In genomic region chr16:24825696-24826095, GRCh38 we compare ENCODE assay signal across 15 cellular contexts. TPM values are rescaled to one million over a fixed set of nuclear protein-coding genes. Genes with fewer than 3 reads are reported as not detected.
A peak's percentile ranks its signal among the peaks of the same experiment; 100 is the strongest.
DNase-seq lines count a peak whose midpoint lies in the region; ATAC-seq, FAIRE-seq and TF ChIP-seq lines count a peak whose summit lies in the region.
"Had no signal": no experiment of that assay in that cellular context is flagged by ENCODE, and none has a peak within 500 bp of the region (broad histone marks: within the 10 kb centered on the region; RNA-seq: fewer than 3 reads in every experiment).

No MANE protein-coding gene starts in this region.

- no peak overlapping the region for H4K8ac ChIP-seq in H9 (replicated peaks; ENCODE audit: insufficient read length, low read depth, low read length)

- no peak overlapping the region for H4K5ac ChIP-seq in H9 (ENCODE audit: insufficient read length, low read depth, low read length)

- H3K56ac ChIP-seq in H9 (ENCODE audit: insufficient read length, low read depth, low read length): no peak overlapping the region

- H3K4me2 ChIP-seq in H9 (ENCODE audit: insufficient read depth, insufficient read length, low read length) (no peak overlapping the region), keratinocyte (ENCODE audit: control insufficient read depth, extremely low read depth, insufficient read depth, low read depth, low read length) (peak overlapping the region; percentile 1)
- H3K4me2 ChIP-seq: BLaER1 treated with 17β-estradiol and CSF1 and Interleukin-3, amounts not matched to agents 10 nM and 100 nM had no signal

- H2AFZ ChIP-seq in H9 (ENCODE audit: low read length): no peak overlapping the region
- H2AFZ ChIP-seq in keratinocyte (ENCODE audit: control insufficient read depth, low read length): no peak overlapping the region

- no peaks in the 10 kb centered on the region for H3K9me1 ChIP-seq in keratinocyte (ENCODE audit: control insufficient read depth, extremely low read depth, insufficient read depth, low read length)

- H3K23me2 ChIP-seq in H9 (ENCODE audit: insufficient read length, low read depth, low read length, poor library complexity, severe bottlenecking): no peaks in the 10 kb centered on the region

- H3K4me3 ChIP-seq in keratinocyte (ENCODE audit: control insufficient read depth in 2 of 3, extremely low read depth in 1 of 3, insufficient read depth in 2 of 3, low read depth in 1 of 3, low read length in 3 of 3): no peak overlapping the region
- H3K4me3 ChIP-seq: BLaER1 treated with 17β-estradiol and CSF1 and Interleukin-3, amounts not matched to agents 10 nM and 100 nM; HAP-1 had no signal

- no peaks in the 10 kb centered on the region for H3K27me3 ChIP-seq in H9 (ENCODE audit: insufficient read depth, low read length)
- H3K27me3 ChIP-seq in keratinocyte (ENCODE audit: control insufficient read depth, extremely low read depth, insufficient read depth, low read length): no peaks in the 10 kb centered on the region
- H3K27me3 ChIP-seq: BLaER1 treated with 17β-estradiol and CSF1 and Interleukin-3, amounts not matched to agents 10 nM and 100 nM had no signal

- H2AK5ac ChIP-seq in H9 (ENCODE audit: insufficient read length, low read length): no peak overlapping the region

- H3K4me1 Mint-ChIP-seq in T-helper 1 cell treated with Interleukin-12 subunit alpha and Interleukin-12 subunit beta and Interleukin-4 antibody, amounts not matched to agents 30 μg/mL and 1 μg/mL, for 36 hours (ENCODE audit: low read depth): no peaks in the 10 kb centered on the region
- no peaks in the 10 kb centered on the region for H3K4me1 Mint-ChIP-seq in H9
- H3K4me1 Mint-ChIP-seq in brain: no peaks in the 10 kb centered on the region

- no peak overlapping the region for H3K18ac ChIP-seq in H9 (ENCODE audit: insufficient read length, low read depth, low read length)

- no peak overlapping the region for H3K4me3 Mint-ChIP-seq in T-helper 1 cell treated with Interleukin-12 subunit alpha and Interleukin-12 subunit beta and Interleukin-4 antibody, amounts not matched to agents 30 μg/mL and 1 μg/mL, for 36 hours
- no peak overlapping the region for H3K4me3 Mint-ChIP-seq in H9
- no peak overlapping the region for H3K4me3 Mint-ChIP-seq in brain

- WGBS in H9 (ENCODE audit: extremely low coverage, insufficient read length, low lambda C conversion rate): no CpG with 5 or more reads among the region's 10 CpGs

- no peaks in the 10 kb centered on the region for H3K27me3 Mint-ChIP-seq in T-helper 1 cell treated with Interleukin-12 subunit alpha and Interleukin-12 subunit beta and Interleukin-4 antibody, amounts not matched to agents 30 μg/mL and 1 μg/mL, for 36 hours (ENCODE audit: low read depth)
- H3K27me3 Mint-ChIP-seq in H9 (ENCODE audit: low read depth): no peaks in the 10 kb centered on the region
- H3K27me3 Mint-ChIP-seq in brain: no peaks in the 10 kb centered on the region

- H2BK12ac ChIP-seq in H9 (ENCODE audit: insufficient read length, low read depth, low read length): no peak overlapping the region

- no peak overlapping the region for H3K4ac ChIP-seq in H9 (ENCODE audit: low read depth, low read length)

- H3K14ac ChIP-seq in H9 (ENCODE audit: insufficient read depth, low read length): no peak overlapping the region

- DNase-seq in T-helper 1 cell (no peak), H9 (no peak), keratinocyte (ENCODE audit: low read depth, low spot score) (no peak), GM19238 (ENCODE audit: insufficient read length, low spot score) (no peak), cerebellar nuclear complex (lab: John Stamatoyannopoulos, UW) (no peak)
- DNase-seq: EL, Karpas-422, NCI-H187 treated with DMSO at 0.1 percent for 48 hours, NCI-H524 treated with DMSO at 0.1 percent for 48 hours, OCI-M1 had no signal

- no peak overlapping the region for H4K91ac ChIP-seq in H9 (ENCODE audit: insufficient read length, low read depth, low read length)

- H3K36me3 Mint-ChIP-seq in T-helper 1 cell treated with Interleukin-12 subunit alpha and Interleukin-12 subunit beta and Interleukin-4 antibody, amounts not matched to agents 30 μg/mL and 1 μg/mL, for 36 hours (ENCODE audit: low read depth): peaks cover 44% of the 10 kb centered on the region
- peaks cover 30 to 67% (median 67%) of the 10 kb centered on the region in 3 experiments; a peak in 6 of 7 replicates for H3K36me3 Mint-ChIP-seq in H9 (ENCODE audit: insufficient read depth in 1 of 3, low read depth in 3 of 3)
- H3K36me3 Mint-ChIP-seq in brain: peaks cover 64% of the 10 kb centered on the region

- H3K79me1 ChIP-seq in H9 (ENCODE audit: insufficient read depth, low read depth, low read length, poor library complexity, severe bottlenecking): no peaks in the 10 kb centered on the region

- peak overlapping the region; percentile 50 for H3K27ac Mint-ChIP-seq in T-helper 1 cell treated with Interleukin-12 subunit alpha and Interleukin-12 subunit beta and Interleukin-4 antibody, amounts not matched to agents 30 μg/mL and 1 μg/mL, for 36 hours
- peak overlapping the region in 2 of 3 experiments; percentile 62 to 75; a peak in 3 of 7 replicates for H3K27ac Mint-ChIP-seq in H9
- peak overlapping the region in 4 of 5 experiments; percentile 2 to 86 (median 14) for H3K27ac Mint-ChIP-seq in brain

- H2BK20ac ChIP-seq in H9 (ENCODE audit: low read depth, low read length, poor library complexity, severe bottlenecking): no peak overlapping the region

- H3T11ph ChIP-seq in H9 (ENCODE audit: low read length): no peak overlapping the region

- H4K20me1 ChIP-seq in H9 (ENCODE audit: control insufficient read depth, insufficient read depth, insufficient read length) (peaks cover 2% of the 10 kb centered on the region), keratinocyte (ENCODE audit: control insufficient read depth, extremely low read depth, insufficient read depth, low read length) (no peaks in the 10 kb centered on the region)

- H3K9me3 ChIP-seq in H9 (ENCODE audit: control insufficient read depth, low read depth, low read length): no peaks in the 10 kb centered on the region
- no peaks in the 10 kb centered on the region for H3K9me3 ChIP-seq in keratinocyte (ENCODE audit: control insufficient read depth, low read depth, low read length)
- H3K9me3 ChIP-seq: BLaER1 treated with 17β-estradiol and CSF1 and Interleukin-3, amounts not matched to agents 10 nM and 100 nM; HAP-1 had no signal

- no peak overlapping the region for H2BK120ac ChIP-seq in H9 (ENCODE audit: low read depth, low read length, poor library complexity, severe bottlenecking)

- peak; percentile 72 for FAIRE-seq in keratinocyte (lab: Jason Lieb, UNC)

- H3K4me1 ChIP-seq in H9 (ENCODE audit: insufficient read depth, low read length) (no peaks in the 10 kb centered on the region), keratinocyte (ENCODE audit: control insufficient read depth, extremely low read depth, insufficient read depth, low read length) (peaks cover 9% of the 10 kb centered on the region)
- H3K4me1 ChIP-seq: HAP-1 had no signal

- H3K79me2 ChIP-seq in H9 (ENCODE audit: insufficient read depth, low read length): no peaks in the 10 kb centered on the region
- H3K79me2 ChIP-seq in keratinocyte (ENCODE audit: control insufficient read depth, insufficient read depth, low read length): no peaks in the 10 kb centered on the region

- peaks cover 21 to 23% of the 10 kb centered on the region in 2 experiments for H3K36me3 ChIP-seq in keratinocyte (ENCODE audit: control insufficient read depth in 2 of 2, extremely low read depth in 1 of 2, insufficient read depth in 2 of 2, low read length in 2 of 2)

- H2BK5ac ChIP-seq in H9 (ENCODE audit: insufficient read length, low read length): no peak overlapping the region

- dilution Hi-C loops in keratinocyte (cut with MboI; ENCODE audit: extremely low pct_ligation_motif_present, low sequenced_read_pairs): no loop called here

- H2BK15ac ChIP-seq in H9 (ENCODE audit: low read depth, low read length): no peak overlapping the region

- no peak overlapping the region for H3K23ac ChIP-seq in H9 (ENCODE audit: insufficient read length, low read depth, low read length)

- no peaks in the 10 kb centered on the region for H3K9me3 Mint-ChIP-seq in T-helper 1 cell treated with Interleukin-12 subunit alpha and Interleukin-12 subunit beta and Interleukin-4 antibody, amounts not matched to agents 30 μg/mL and 1 μg/mL, for 36 hours
- H3K9me3 Mint-ChIP-seq in H9 (no peaks in the 10 kb centered on the region), brain (no peaks in the 10 kb centered on the region)

- no peak for ATAC-seq in HG02970 (IDR thresholded peaks at IDR 0.05; ENCODE audit: low FRiP score, unreplicated experiment)

- TF ChIP-seq CTCF in H9 (conservative IDR thresholded peaks at IDR 0.05): no peak
- no peak for TF ChIP-seq CTCF in brain (conservative IDR thresholded peaks at IDR 0.05)
- no peak for TF ChIP-seq CTCF in keratinocyte (optimal IDR thresholded peaks at IDR 0.05 in 1 of 3, IDR thresholded peaks at IDR 0.05 in 1 of 3, conservative IDR thresholded peaks at IDR 0.05 in 1 of 3; ENCODE audit: extremely low read depth in 1 of 3, insufficient read depth in 2 of 3, low read length in 3 of 3)

- H3K9ac ChIP-seq in H9 (ENCODE audit: extremely low read depth, insufficient read length, low read length) (no peak overlapping the region), keratinocyte (ENCODE audit: control insufficient read depth, extremely low read depth, insufficient read depth, low read length) (no peak overlapping the region)
- H3K9ac ChIP-seq: BLaER1 treated with 17β-estradiol and CSF1 and Interleukin-3, amounts not matched to agents 10 nM and 100 nM had no signal

- H3K27ac ChIP-seq in H9 (ENCODE audit: insufficient read length, low read depth, low read length): no peak overlapping the region
- H3K27ac ChIP-seq in keratinocyte (ENCODE audit: control insufficient read depth, insufficient read depth, low read length): no peak overlapping the region
- H3K27ac ChIP-seq: BLaER1 treated with 17β-estradiol and CSF1 and Interleukin-3, amounts not matched to agents 10 nM and 100 nM had no signal

RNA-seq across cellular contexts. Expression of gene SLC5A11, which starts 20.1 kb away (rescaled TPM):
- 0.15 and 0.22 TPM in 2 replicates for total RNA-seq in H9 (2021)
- polyA plus RNA-seq in brain (ENCODE audit: insufficient read depth, low read depth, low replicate concordance) (16.1 TPM), keratinocyte (0.07 to 0.17 TPM in 2 of 3 replicates, not detected in the other)
- polyA plus RNA-seq in keratinocyte (2011; ENCODE audit: low read depth): not detected
- polyA plus RNA-seq in keratinocyte (2011; cell fraction: cytosol; rRNA removed): not detected in 2 replicates
- 0.28 and 0.43 TPM in 2 replicates for polyA plus RNA-seq in keratinocyte (2011; cell fraction: nucleus; rRNA removed)
- polyA plus RNA-seq in keratinocyte (2012; ENCODE audit: low replicate concordance): 0.11 TPM in 1 of 2 replicates, not detected in the other
- 0.13 to 0.19 TPM (median 0.16 TPM) in 3 replicates for polyA minus RNA-seq in keratinocyte
- not detected for polyA minus RNA-seq in keratinocyte (2011; cell fraction: cytosol; rRNA and poly(A)+ RNA removed)
- polyA minus RNA-seq in keratinocyte (2011; cell fraction: nucleus; rRNA and poly(A)+ RNA removed): 0.21 and 0.31 TPM in 2 replicates

Comparison
In these comparisons a context has a peak if more than half of its experiments do, and no peak if none do; other contexts are left out.
1. H3K27ac Mint-ChIP-seq: peak in every context shown above with its lines; median percentile 68 in H9; 50 in T-helper 1 cell treated with Interleukin-12 subunit alpha and Interleukin-12 subunit beta and Interleukin-4 antibody, amounts not matched to agents 30 μg/mL and 1 μg/mL, for 36 hours; 14 in brain.
2. RNA of gene SLC5A11, which starts 20.1 kb away (polyA plus RNA-seq): 16.1 TPM in brain (single experiment); 0.07 to 0.43 TPM in keratinocyte; every median in the first group is over 10 times any median in the second.